40 cellular contexts compared by ENCODE assay signal in the genomic region with DNA sequence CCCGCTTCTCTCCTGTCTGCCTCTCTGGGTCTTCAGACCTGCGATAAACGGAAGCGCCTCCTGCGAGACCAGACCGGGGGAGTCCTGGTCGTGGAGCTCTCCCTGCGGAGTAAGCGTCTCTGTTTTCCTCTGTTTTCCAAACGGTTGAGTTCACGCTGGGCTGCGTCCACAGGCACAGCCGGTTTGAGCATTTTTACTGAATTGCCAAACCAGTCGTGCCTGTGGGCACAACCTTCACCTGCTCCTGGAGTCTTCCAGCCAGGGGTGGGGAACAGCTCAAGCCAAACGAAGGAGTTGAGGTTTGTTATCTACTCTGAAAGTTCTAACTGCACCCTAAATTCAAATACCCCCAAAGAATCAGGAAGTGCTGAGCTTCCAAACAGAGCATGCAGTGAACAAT. TPM values are rescaled to one million over a fixed set of nuclear protein-coding genes. Genes with fewer than 3 reads are reported as not detected.
"Had no signal": no experiment of that assay in that cellular context is flagged by ENCODE, and none has a peak within 500 bp of the region (broad histone marks: within the 10 kb centered on the region; RNA-seq: fewer than 3 reads in every experiment).

No MANE protein-coding gene starts in this region.

- H3K4me2 ChIP-seq: PC-9 had no signal

- DNase-seq: activated CD4-positive, alpha-beta memory T cell treated with anti-CD3 and anti-CD28 coated beads, Interleukin-2, amount 10 ng/mL, durations not matched to agents 7 days and 5 days; activated CD4-positive, alpha-beta T cell treated with anti-CD3 and anti-CD28 coated beads for 1 hour; activated CD4-positive, alpha-beta T cell treated with anti-CD3 and anti-CD28 coated beads for 48 hours; activated CD4-positive, CD25-positive, alpha-beta regulatory T cell; activated effector memory CD4-positive, alpha-beta T cell treated with anti-CD3 and anti-CD28 coated beads, Interleukin-2, amount 50 U/mL, for 16 hours; activated naive CD4-positive, alpha-beta T cell treated with Interleukin-2 at 50 U/mL for 16 hours; activated naive CD8-positive, alpha-beta T cell treated with anti-CD3 and anti-CD28 coated beads, Interleukin-2, amount 50 U/mL, for 24 hours; activated T-cell treated with anti-CD3 and anti-CD28 coated beads, Interleukin-2, amount 50 U/mL, for 1 hour; activated T-cell treated with anti-CD3 and anti-CD28 coated beads, Interleukin-2, amount 50 U/mL, for 72 hours; anterior cingulate cortex; caudate nucleus; cerebellar nuclear complex; KG1; NCI-H1092 treated with DMSO at 0.1 percent for 48 hours; NCI-H1417; NCI-H146; NCI-H187; NCI-H2029 treated with DMSO at 0.1 percent for 48 hours; NCI-H2107; NCI-H2171; NCI-H226; NCI-H446 treated with DMSO at 0.1 percent for 48 hours; NCI-H524; NCI-H69; NCI-H82; PC-9; SIG-M5; T-cell; T-helper 17 cell; WERI-Rb-1 had no signal

- H3K27ac ChIP-seq: PC-9, RWPE1, WERI-Rb-1 had no signal

- H3K27ac Mint-ChIP-seq: activated CD4-positive, alpha-beta memory T cell treated with anti-CD3 and anti-CD28 coated beads, Interleukin-2, amount 10 ng/mL, durations not matched to agents 7 days and 5 days; activated naive CD8-positive, alpha-beta T cell; activated naive CD8-positive, alpha-beta T cell treated with anti-CD3 and anti-CD28 coated beads, Interleukin-2, amount 50 U/mL, for 24 hours; activated T-cell treated with anti-CD3 and anti-CD28 coated beads, Interleukin-2, amount 50 U/mL, for 72 hours; activated T-helper 17 cell treated with anti-CD3 and anti-CD28 coated beads, Interleukin-2, amount 50 U/mL, for 72 hours; brain; T-cell; T-helper 17 cell had no signal

- ATAC-seq: activated naive CD8-positive, alpha-beta T cell treated with anti-CD3 and anti-CD28 coated beads, Interleukin-2, amount 50 U/mL, for 24 hours; activated T-cell treated with anti-CD3 and anti-CD28 coated beads, Interleukin-2, amount 50 U/mL, for 72 hours; activated T-helper 17 cell treated with anti-CD3 and anti-CD28 coated beads, Interleukin-2, amount 50 U/mL, for 72 hours; Right ventricle myocardium inferior; SK-N-SH treated with all-trans-retinoic acid at 6 μM for 48 hours; T-cell; T-helper 17 cell had no signal

- H2AFZ ChIP-seq: PC-9 had no signal

- H3K4me3 Mint-ChIP-seq: activated CD4-positive, alpha-beta memory T cell treated with anti-CD3 and anti-CD28 coated beads, Interleukin-2, amount 10 ng/mL, durations not matched to agents 7 days and 5 days; activated naive CD8-positive, alpha-beta T cell; activated naive CD8-positive, alpha-beta T cell treated with anti-CD3 and anti-CD28 coated beads, Interleukin-2, amount 50 U/mL, for 24 hours; activated T-cell treated with anti-CD3 and anti-CD28 coated beads, Interleukin-2, amount 50 U/mL, for 72 hours; activated T-helper 17 cell treated with anti-CD3 and anti-CD28 coated beads, Interleukin-2, amount 50 U/mL, for 72 hours; brain; T-cell had no signal

- H3K36me3 Mint-ChIP-seq: activated naive CD8-positive, alpha-beta T cell; brain; T-cell had no signal

- H3K4me1 Mint-ChIP-seq: activated CD4-positive, alpha-beta memory T cell treated with anti-CD3 and anti-CD28 coated beads, Interleukin-2, amount 10 ng/mL, durations not matched to agents 7 days and 5 days; activated naive CD8-positive, alpha-beta T cell treated with anti-CD3 and anti-CD28 coated beads, Interleukin-2, amount 50 U/mL, for 24 hours; activated T-helper 17 cell treated with anti-CD3 and anti-CD28 coated beads, Interleukin-2, amount 50 U/mL, for 72 hours; T-cell; T-helper 17 cell had no signal

- H3K9me3 Mint-ChIP-seq: activated CD4-positive, alpha-beta memory T cell treated with anti-CD3 and anti-CD28 coated beads, Interleukin-2, amount 10 ng/mL, durations not matched to agents 7 days and 5 days; activated naive CD8-positive, alpha-beta T cell treated with anti-CD3 and anti-CD28 coated beads, Interleukin-2, amount 50 U/mL, for 24 hours; activated T-cell treated with anti-CD3 and anti-CD28 coated beads, Interleukin-2, amount 50 U/mL, for 72 hours; activated T-helper 17 cell treated with anti-CD3 and anti-CD28 coated beads, Interleukin-2, amount 50 U/mL, for 72 hours; brain; T-cell had no signal

- H3K36me3 ChIP-seq: WERI-Rb-1 had no signal

- H3K4me3 ChIP-seq: PC-9 had no signal

RNA-seq across cellular contexts. Expression of gene TECTB, which starts 16.3 kb away (rescaled TPM):
- total RNA-seq: activated CD4-positive, alpha-beta memory T cell treated with anti-CD3 and anti-CD28 coated beads, Interleukin-2, amount 10 ng/mL, durations not matched to agents 7 days and 5 days; activated CD8-positive, alpha-beta memory T cell treated with anti-CD3 and anti-CD28 coated beads for 36 hours; activated T-cell treated with anti-CD3 and anti-CD28 coated beads, Interleukin-2, amount 50 U/mL, for 72 hours; activated T-helper 17 cell treated with anti-CD3 and anti-CD28 coated beads, Interleukin-2, amount 50 U/mL, for 72 hours; bronchial epithelial cell; LHCN-M2; PC-9; Right ventricle myocardium inferior; SK-MEL-5; T-cell; T-helper 17 cell had no signal
